Comparison of ENCODE assay signal across 35 cellular contexts in the genomic region with DNA sequence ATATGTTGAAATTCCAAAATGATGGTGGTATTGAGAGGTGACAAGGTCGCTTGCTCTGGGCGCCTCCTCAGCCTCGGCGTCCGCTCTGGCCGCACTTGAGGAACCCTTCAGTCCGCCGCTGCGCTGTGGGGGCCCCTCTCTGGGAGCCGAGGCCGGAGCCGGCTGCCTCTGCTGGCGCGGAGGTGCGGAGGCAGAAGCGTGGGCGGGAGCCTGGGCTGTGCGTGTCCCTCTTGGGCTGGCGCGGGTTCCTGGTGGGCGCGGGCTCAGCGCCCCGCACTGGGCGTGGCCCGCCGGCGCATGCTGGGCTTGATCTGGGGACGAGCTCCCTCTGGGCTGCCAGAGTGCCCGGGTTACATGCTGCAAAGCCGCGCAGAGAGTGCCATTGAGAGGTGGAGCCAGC. TPM values are rescaled to one million over a fixed set of nuclear protein-coding genes. Genes with fewer than 3 reads are reported as not detected.
"Had no signal": no experiment of that assay in that cellular context is flagged by ENCODE, and none has a peak within 500 bp of the region (broad histone marks: within the 10 kb centered on the region; RNA-seq: fewer than 3 reads in every experiment).

No MANE protein-coding gene starts in this region.

- H3K27me3 ChIP-seq: brain microvascular endothelial cell, heart left ventricle had no signal

- H3K27ac ChIP-seq: brain microvascular endothelial cell, esophagus muscularis mucosa, foreskin keratinocyte, gastrocnemius medialis, heart left ventricle, VCaP had no signal

- H3K27ac Mint-ChIP-seq: activated CD4-positive, alpha-beta memory T cell treated with anti-CD3 and anti-CD28 coated beads, Interleukin-2, amount 10 ng/mL, durations not matched to agents 7 days and 5 days; activated naive CD4-positive, alpha-beta T cell treated with anti-CD3 and anti-CD28 coated beads, Interleukin-2, amount 10 ng/mL, durations not matched to agents 7 days and 5 days; activated naive CD4-positive, alpha-beta T cell treated with anti-CD3 and anti-CD28 coated beads, Interleukin-2, amount 50 U/mL, for 72 hours; activated naive CD8-positive, alpha-beta T cell treated with anti-CD3 and anti-CD28 coated beads, Interleukin-2, amount 10 ng/mL, durations not matched to agents 7 days and 5 days; activated T-cell treated with anti-CD3 and anti-CD28 coated beads, Interleukin-2, amount 50 U/mL, for 24 hours; activated T-helper 17 cell treated with anti-CD3 and anti-CD28 coated beads, Interleukin-2, amount 50 U/mL, for 72 hours; T-helper 17 cell; T-helper 2 cell treated with Interferon-gamma antibody and Interleukin-4, amounts not matched to agents 5 μg/mL and 100 μg/mL, for 36 hours; WTC11 had no signal

- FAIRE-seq: astrocyte had no signal

- H3K4me3 Mint-ChIP-seq: activated CD4-positive, alpha-beta memory T cell treated with anti-CD3 and anti-CD28 coated beads, Interleukin-2, amount 10 ng/mL, durations not matched to agents 7 days and 5 days; activated CD4-positive, alpha-beta T cell treated with anti-CD3 and anti-CD28 coated beads, Interleukin-2, amount 10 ng/mL, durations not matched to agents 7 days and 5 days; activated naive CD4-positive, alpha-beta T cell treated with anti-CD3 and anti-CD28 coated beads, Interleukin-2, amount 10 ng/mL, durations not matched to agents 7 days and 5 days; activated T-cell treated with anti-CD3 and anti-CD28 coated beads, Interleukin-2, amount 50 U/mL, for 24 hours; activated T-helper 17 cell treated with anti-CD3 and anti-CD28 coated beads, Interleukin-2, amount 50 U/mL, for 72 hours; central memory CD8-positive, alpha-beta T cell; WTC11 had no signal

- H3K36me3 ChIP-seq: brain microvascular endothelial cell, esophagus muscularis mucosa, gastrocnemius medialis, heart left ventricle had no signal

- H3K4me1 ChIP-seq: foreskin keratinocyte, gastrocnemius medialis had no signal

- H3K9me3 ChIP-seq: esophagus muscularis mucosa, gastrocnemius medialis, heart left ventricle had no signal

- H3K36me3 Mint-ChIP-seq: activated naive CD4-positive, alpha-beta T cell treated with anti-CD3 and anti-CD28 coated beads, Interleukin-2, amount 10 ng/mL, durations not matched to agents 7 days and 5 days; activated naive CD4-positive, alpha-beta T cell treated with anti-CD3 and anti-CD28 coated beads, Interleukin-2, amount 50 U/mL, for 72 hours; activated naive CD8-positive, alpha-beta T cell treated with anti-CD3 and anti-CD28 coated beads, Interleukin-2, amount 10 ng/mL, durations not matched to agents 7 days and 5 days; WTC11 had no signal

- ATAC-seq: activated naive CD4-positive, alpha-beta T cell treated with anti-CD3 and anti-CD28 coated beads, Interleukin-2, amount 50 U/mL, for 72 hours; activated T-helper 17 cell treated with anti-CD3 and anti-CD28 coated beads, Interleukin-2, amount 50 U/mL, for 72 hours; effector memory CD8-positive, alpha-beta T cell; gastrocnemius medialis; heart left ventricle; T-helper 17 cell; WTC11 had no signal

- H3K4me1 Mint-ChIP-seq: activated CD4-positive, alpha-beta memory T cell treated with anti-CD3 and anti-CD28 coated beads, Interleukin-2, amount 10 ng/mL, durations not matched to agents 7 days and 5 days; activated T-helper 17 cell treated with anti-CD3 and anti-CD28 coated beads, Interleukin-2, amount 50 U/mL, for 72 hours; central memory CD8-positive, alpha-beta T cell had no signal

- H3K9me3 Mint-ChIP-seq: activated CD4-positive, alpha-beta memory T cell treated with anti-CD3 and anti-CD28 coated beads, Interleukin-2, amount 10 ng/mL, durations not matched to agents 7 days and 5 days; activated naive CD4-positive, alpha-beta T cell treated with anti-CD3 and anti-CD28 coated beads, Interleukin-2, amount 10 ng/mL, durations not matched to agents 7 days and 5 days; activated naive CD4-positive, alpha-beta T cell treated with anti-CD3 and anti-CD28 coated beads, Interleukin-2, amount 50 U/mL, for 72 hours; activated naive CD8-positive, alpha-beta T cell treated with anti-CD3 and anti-CD28 coated beads, Interleukin-2, amount 10 ng/mL, durations not matched to agents 7 days and 5 days; activated T-cell treated with anti-CD3 and anti-CD28 coated beads, Interleukin-2, amount 50 U/mL, for 24 hours; activated T-helper 17 cell treated with anti-CD3 and anti-CD28 coated beads, Interleukin-2, amount 50 U/mL, for 72 hours; central memory CD8-positive, alpha-beta T cell; effector memory CD8-positive, alpha-beta T cell; T-helper 2 cell treated with Interferon-gamma antibody and Interleukin-4, amounts not matched to agents 5 μg/mL and 100 μg/mL, for 36 hours had no signal

- DNase-seq: activated CD4-positive, alpha-beta memory T cell treated with anti-CD3 and anti-CD28 coated beads, Interleukin-2, amount 10 ng/mL, durations not matched to agents 7 days and 5 days; activated CD4-positive, alpha-beta T cell treated with anti-CD3 and anti-CD28 coated beads for 1 hour; activated CD4-positive, alpha-beta T cell treated with anti-CD3 and anti-CD28 coated beads for 4 hours; activated CD4-positive, alpha-beta T cell treated with anti-CD3 and anti-CD28 coated beads, Interleukin-2, amount 50 U/mL, for 4 hours; activated CD8-positive, alpha-beta memory T cell treated with anti-CD3 and anti-CD28 coated beads, Interleukin-2, amount 50 U/mL, for 48 hours; activated effector memory CD4-positive, alpha-beta T cell treated with Interleukin-2 at 50 U/mL for 16 hours; activated naive CD4-positive, alpha-beta T cell; activated naive CD4-positive, alpha-beta T cell treated with anti-CD3 and anti-CD28 coated beads, Interleukin-2, amount 10 ng/mL, durations not matched to agents 7 days and 5 days; activated naive CD8-positive, alpha-beta T cell treated with anti-CD3 and anti-CD28 coated beads, Interleukin-2, amount 10 ng/mL, durations not matched to agents 7 days and 5 days; activated T-cell treated with anti-CD3 and anti-CD28 coated beads for 4 hours; activated T-cell treated with anti-CD3 and anti-CD28 coated beads, Interleukin-2, amount 50 U/mL, for 24 hours; anterior cingulate cortex; brain microvascular endothelial cell; cortex of kidney; dermis blood vessel endothelial cell; effector CD4-positive, alpha-beta T cell; effector memory CD8-positive, alpha-beta T cell; erythroblast; gastrocnemius medialis; glutamatergic neuron; heart left ventricle; T-helper 1 cell; T-helper 17 cell had no signal

- H3K4me3 ChIP-seq: esophagus muscularis mucosa, gastrocnemius medialis, heart left ventricle had no signal

RNA-seq across cellular contexts. Expression of gene TMC3, which starts 39.8 kb away (rescaled TPM):
- total RNA-seq: activated CD4-positive, alpha-beta memory T cell treated with anti-CD3 and anti-CD28 coated beads, Interleukin-2, amount 10 ng/mL, durations not matched to agents 7 days and 5 days; activated CD4-positive, alpha-beta T cell treated with anti-CD3 and anti-CD28 coated beads, Interleukin-2, amount 10 ng/mL, durations not matched to agents 7 days and 5 days; activated naive CD4-positive, alpha-beta T cell treated with anti-CD3 and anti-CD28 coated beads, Interleukin-2, amount 50 U/mL, for 72 hours; activated naive CD8-positive, alpha-beta T cell treated with anti-CD3 and anti-CD28 coated beads, Interleukin-2, amount 10 ng/mL, durations not matched to agents 7 days and 5 days; activated T-helper 17 cell treated with anti-CD3 and anti-CD28 coated beads, Interleukin-2, amount 50 U/mL, for 72 hours; bronchial epithelial cell; cardiac septum; dermis blood vessel endothelial cell; foreskin keratinocyte; gastrocnemius medialis; T-helper 17 cell; WTC11 had no signal
- polyA plus RNA-seq: foreskin keratinocyte, heart left ventricle had no signal
